1 cellular context compared by ENCODE assay signal in genomic region chr12:46770501-46771183, GRCh38.
TF ChIP-seq lines count a peak whose summit lies in the region.

No MANE protein-coding gene starts in this region.

TF ChIP-seq in HepG2, 621 proteins besides CTCF, POLR2A, EP300 and RAD21 (continued from another document and continues in another):
- TF ChIP-seq EZH2 (conservative IDR thresholded peaks at IDR 0.05; ENCODE audit: low read depth, low read length) (no peak), ZMAT5 (CRISPR knock-in tag; IDR thresholded peaks at IDR 0.05; ENCODE audit: borderline replicate concordance, low read depth) (no peak), REXO4 (CRISPR knock-in tag; IDR thresholded peaks at IDR 0.05; ENCODE audit: borderline replicate concordance) (no peak), ZNF713 (CRISPR knock-in tag; IDR thresholded peaks at IDR 0.05) (no peak), NONO (IDR thresholded peaks at IDR 0.05) (no peak), NONO (CRISPR knock-in tag; conservative IDR thresholded peaks at IDR 0.05) (peak; percentile 25; the same call in 1 of the 2 replicates), ZMAT3 (CRISPR knock-in tag; conservative IDR thresholded peaks at IDR 0.05) (no peak), PPARG (CRISPR knock-in tag; conservative IDR thresholded peaks at IDR 0.05) (peak; percentile 100), POGZ (CRISPR knock-in tag; IDR thresholded peaks at IDR 0.05) (peak; percentile 78), GFI1 (CRISPR knock-in tag; IDR thresholded peaks at IDR 0.05; ENCODE audit: borderline replicate concordance) (peak; percentile 84), NAIF1 (CRISPR knock-in tag; IDR thresholded peaks at IDR 0.05; ENCODE audit: borderline replicate concordance) (no peak), IKZF4 (CRISPR knock-in tag; IDR thresholded peaks at IDR 0.05; ENCODE audit: borderline replicate concordance, low read depth, not compliant biosample characterization) (no peak), ZNF292 (CRISPR knock-in tag; IDR thresholded peaks at IDR 0.05; ENCODE audit: borderline replicate concordance, low read depth) (peak; percentile 44; the same call in 1 of the 2 replicates), GATA4 (IDR thresholded peaks at IDR 0.05; ENCODE audit: borderline replicate concordance, low read depth) (peak; percentile 63; the same call in 1 of the 2 replicates), MYPOP (CRISPR knock-in tag; IDR thresholded peaks at IDR 0.05) (no peak), IKZF5 (CRISPR knock-in tag; IDR thresholded peaks at IDR 0.05) (0 out of 2 replicates have a peak, but pooled peaks have one; percentile 36), RFXANK (CRISPR knock-in tag; IDR thresholded peaks at IDR 0.05) (no peak), NR2F6 (IDR thresholded peaks at IDR 0.05) (no peak), NR2F6 (CRISPR knock-in tag; IDR thresholded peaks at IDR 0.05) (peak; percentile 44; the same call in 1 of the 2 replicates), TERF1 (CRISPR knock-in tag; IDR thresholded peaks at IDR 0.05) (no peak), NFATC3 (CRISPR knock-in tag; IDR thresholded peaks at IDR 0.05) (no peak), ZNF781 (CRISPR knock-in tag; IDR thresholded peaks at IDR 0.05; ENCODE audit: borderline replicate concordance, not compliant biosample characterization) (no peak), SMAD3 (CRISPR knock-in tag; IDR thresholded peaks at IDR 0.05) (0 out of 2 replicates have a peak, but pooled peaks have one; percentile 30), BCL6 (CRISPR knock-in tag; IDR thresholded peaks at IDR 0.05) (peak; percentile 83), SRSF9 (IDR thresholded peaks at IDR 0.05; ENCODE audit: borderline replicate concordance, insufficient read depth, low read depth, low read length, poor library complexity, severe bottlenecking) (no peak), ZNF253 (CRISPR knock-in tag; IDR thresholded peaks at IDR 0.05; ENCODE audit: borderline replicate concordance) (no peak), HNF4G (IDR thresholded peaks at IDR 0.05; ENCODE audit: borderline replicate concordance, low read depth, low read length) (peak; percentile 20; the same call in 1 of the 2 replicates), HNF4G (CRISPR knock-in tag; IDR thresholded peaks at IDR 0.05; ENCODE audit: borderline replicate concordance, low read depth) (no peak), HOXA3 (CRISPR knock-in tag; IDR thresholded peaks at IDR 0.05) (peak; percentile 39; the same call in 1 of the 2 replicates), PTBP1 (IDR thresholded peaks at IDR 0.05; ENCODE audit: low read depth, low read length, poor library complexity, severe bottlenecking) (no peak), ZSCAN22 (CRISPR knock-in tag; IDR thresholded peaks at IDR 0.05) (no peak), HMG20A (CRISPR knock-in tag; IDR thresholded peaks at IDR 0.05; ENCODE audit: borderline replicate concordance) (peak; percentile 70; the same call in 1 of the 2 replicates), SMARCE1 (IDR thresholded peaks at IDR 0.05; ENCODE audit: borderline replicate concordance) (no peak), PRPF4 (IDR thresholded peaks at IDR 0.05; ENCODE audit: low read depth, low read length, poor library complexity, severe bottlenecking) (no peak), DRAP1 (CRISPR knock-in tag; IDR thresholded peaks at IDR 0.05) (peak; percentile 11; the same call in 1 of the 2 replicates), ZBTB10 (CRISPR knock-in tag; IDR thresholded peaks at IDR 0.05; ENCODE audit: borderline replicate concordance) (no peak), ZNF337 (CRISPR knock-in tag; IDR thresholded peaks at IDR 0.05; ENCODE audit: borderline replicate concordance, low read depth) (no peak), ZNF503 (CRISPR knock-in tag; IDR thresholded peaks at IDR 0.05) (0 out of 2 replicates have a peak, but pooled peaks have one; percentile 33), SMYD3 (CRISPR knock-in tag; IDR thresholded peaks at IDR 0.05) (no peak), ZSCAN20 (CRISPR knock-in tag; IDR thresholded peaks at IDR 0.05; ENCODE audit: borderline replicate concordance) (0 out of 2 replicates have a peak, but pooled peaks have one; percentile 24), TFAP4 (IDR thresholded peaks at IDR 0.05; ENCODE audit: borderline replicate concordance, low read depth) (peak; percentile 79; the same call in 1 of the 2 replicates), NFYC (CRISPR knock-in tag; IDR thresholded peaks at IDR 0.05) (no peak), ZNF329 (CRISPR knock-in tag; IDR thresholded peaks at IDR 0.05; ENCODE audit: low read depth) (no peak), FOXA1 (IDR thresholded peaks at IDR 0.05) (no peak), FOXA1 (CRISPR knock-in tag; IDR thresholded peaks at IDR 0.05) (peak; percentile 32; the same call in 1 of the 2 replicates), GATAD2A (CRISPR knock-in tag; IDR thresholded peaks at IDR 0.05) (peak; percentile 79), TFE3 (CRISPR knock-in tag; IDR thresholded peaks at IDR 0.05) (no peak), ARID5B (CRISPR knock-in tag; IDR thresholded peaks at IDR 0.05) (peak; percentile 83), ZSCAN25 (CRISPR knock-in tag; IDR thresholded peaks at IDR 0.05) (no peak), ZKSCAN8 (CRISPR knock-in tag; IDR thresholded peaks at IDR 0.05; ENCODE audit: borderline replicate concordance) (no peak), SMAD1 (CRISPR knock-in tag; IDR thresholded peaks at IDR 0.05; ENCODE audit: borderline replicate concordance, low read depth) (no peak), SIX1 (CRISPR knock-in tag; IDR thresholded peaks at IDR 0.05; ENCODE audit: borderline replicate concordance) (peak; percentile 91; the same call in 1 of the 2 replicates), ISL2 (CRISPR knock-in tag; IDR thresholded peaks at IDR 0.05) (peak; percentile 72)
